ENCODE assay signal across 8 cellular contexts in the genomic region with DNA sequence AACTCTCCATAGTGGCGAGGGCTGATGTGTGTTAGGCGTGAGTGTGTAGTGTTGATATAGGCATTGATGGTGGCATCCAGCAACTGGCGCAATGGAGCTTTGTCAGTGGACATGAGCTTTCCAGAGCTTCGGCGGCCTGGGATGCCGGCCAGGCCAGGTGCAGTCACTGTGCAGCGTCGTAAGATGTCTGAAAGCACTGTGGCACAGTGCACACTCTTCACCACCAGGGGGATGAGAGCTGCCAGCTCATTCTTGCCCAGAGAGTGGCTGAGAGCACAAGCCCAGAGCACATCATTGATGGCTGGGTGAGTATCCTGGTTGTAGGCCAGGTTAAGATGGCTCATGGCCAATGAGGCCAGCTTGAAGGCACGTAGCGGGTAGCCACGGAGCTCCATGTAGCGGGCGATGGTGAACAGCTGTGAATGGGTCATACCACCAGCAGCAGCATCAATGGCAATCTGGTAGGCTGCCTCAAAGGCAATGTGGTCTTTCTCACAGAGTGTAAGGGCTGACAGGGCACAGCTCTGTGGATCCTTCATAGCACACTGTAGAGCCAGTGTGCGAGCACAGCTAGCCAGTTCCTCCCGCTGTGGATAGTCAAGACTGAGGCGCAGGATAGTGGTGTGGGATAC. TPM values are rescaled to one million over a fixed set of nuclear protein-coding genes. Genes with fewer than 3 reads are reported as not detected.
A peak's percentile ranks its signal among the peaks of the same experiment; 100 is the strongest.
DNase-seq lines count a peak whose midpoint lies in the region; ATAC-seq lines count a peak whose summit lies in the region.

No MANE protein-coding gene starts in this region.

- H3K4me3 Mint-ChIP-seq in activated CD4-positive, alpha-beta T cell treated with anti-CD3 and anti-CD28 coated beads, Interleukin-2, amount 10 ng/mL, durations not matched to agents 7 days and 5 days, result no peak overlapping the region

- no peak overlapping the region for H3K27ac ChIP-seq in mesendoderm (ENCODE audit: low read depth, low read length)

- H3K4ac ChIP-seq in mesendoderm (ENCODE audit: low read depth, low read length), result no peak overlapping the region

- H3K4me1 ChIP-seq in mesendoderm (ENCODE audit: control insufficient read depth, low read depth, low read length), result no peaks in the 10 kb centered on the region

- H3K4me1 Mint-ChIP-seq in activated CD4-positive, alpha-beta T cell treated with anti-CD3 and anti-CD28 coated beads, Interleukin-2, amount 10 ng/mL, durations not matched to agents 7 days and 5 days, result peaks cover 11% of the 10 kb centered on the region

- H3K27ac Mint-ChIP-seq in activated CD4-positive, alpha-beta T cell treated with anti-CD3 and anti-CD28 coated beads, Interleukin-2, amount 10 ng/mL, durations not matched to agents 7 days and 5 days, result no peak overlapping the region

- peaks cover 7% of the 10 kb centered on the region for H3K79me1 ChIP-seq in mesendoderm (ENCODE audit: low read length)

- DNase-seq in G401 (ENCODE audit: low spot score) (peak; percentile 95), NCI-H226 (peak; percentile 22), ecto neural progenitor cell (ENCODE audit: low spot score) (peak; percentile 79), mesendoderm (peak; percentile 72), COLO829 (ENCODE audit: low spot score) (no peak)
- peak; percentile 72 for DNase-seq in activated CD4-positive, alpha-beta T cell treated with anti-CD3 and anti-CD28 coated beads, Interleukin-2, amount 10 ng/mL, durations not matched to agents 7 days and 5 days
- peak; percentile 13 to 57 (median 39) for DNase-seq in stimulated activated naive CD4-positive, alpha-beta T cell (lab: John Stamatoyannopoulos, UW)

- no peak overlapping the region for H3K4me3 ChIP-seq in mesendoderm (ENCODE audit: low read length)

- H3K9ac ChIP-seq in mesendoderm (ENCODE audit: low read length), result no peak overlapping the region

- peaks cover 6% of the 10 kb centered on the region for H3K36me3 Mint-ChIP-seq in activated CD4-positive, alpha-beta T cell treated with anti-CD3 and anti-CD28 coated beads, Interleukin-2, amount 10 ng/mL, durations not matched to agents 7 days and 5 days (ENCODE audit: low read depth)

- POLR2A ChIA-PET in activated CD4-positive, alpha-beta T cell treated with anti-CD3 and anti-CD28 coated beads, Interleukin-2, amount 10 ng/mL, durations not matched to agents 7 days and 5 days (lab: Charles Lee), result no interaction called here

- no peaks in the 10 kb centered on the region for H3K27me3 Mint-ChIP-seq in activated CD4-positive, alpha-beta T cell treated with anti-CD3 and anti-CD28 coated beads, Interleukin-2, amount 10 ng/mL, durations not matched to agents 7 days and 5 days

- no peak overlapping the region for H2BK15ac ChIP-seq in mesendoderm (replicated peaks; ENCODE audit: low read depth)

- no peak overlapping the region for H2BK5ac ChIP-seq in mesendoderm (ENCODE audit: low read length)

- H3K9me3 Mint-ChIP-seq in activated CD4-positive, alpha-beta T cell treated with anti-CD3 and anti-CD28 coated beads, Interleukin-2, amount 10 ng/mL, durations not matched to agents 7 days and 5 days, result no peaks in the 10 kb centered on the region

- no CpG with 5 or more reads among the region's 16 CpGs for WGBS in mesendoderm (ENCODE audit: extremely low coverage, insufficient coverage, low lambda C conversion rate)

- no peak overlapping the region for H3K18ac ChIP-seq in mesendoderm (ENCODE audit: low read length)

- CTCF ChIA-PET in activated CD4-positive, alpha-beta T cell treated with anti-CD3 and anti-CD28 coated beads, Interleukin-2, amount 10 ng/mL, durations not matched to agents 7 days and 5 days (lab: Charles Lee), result interaction anchor here (0.5 to 5.2 kb wide), 12 partner anchors 10 to 1201 kb away, joined by 3 to 38 read pairs (median 4); a partner anchor contains a TSS

- no peak overlapping the region for H3K23ac ChIP-seq in mesendoderm (ENCODE audit: low read length)

- no peaks in the 10 kb centered on the region for H3K27me3 ChIP-seq in mesendoderm (ENCODE audit: insufficient read depth, low read length, poor library complexity)

- H3K36me3 ChIP-seq in mesendoderm (ENCODE audit: control insufficient read depth, insufficient read depth, low read length), result peaks cover 3% of the 10 kb centered on the region

- H3K4me2 ChIP-seq in mesendoderm (ENCODE audit: low read length), result no peak overlapping the region

- no peak overlapping the region for H4K8ac ChIP-seq in mesendoderm (ENCODE audit: low read depth, low read length)

- no peak overlapping the region for H4K5ac ChIP-seq in mesendoderm (ENCODE audit: low read length)

- no peak overlapping the region for H2BK120ac ChIP-seq in mesendoderm (ENCODE audit: low read depth, low read length)

- in situ Hi-C loops in G401 (cut with HindIII; ENCODE audit: low sequenced_read_pairs), result no loop called here

- no peak overlapping the region for H2AK5ac ChIP-seq in mesendoderm (ENCODE audit: low read length)

- peaks cover under 1% of the 10 kb centered on the region for H3K79me2 ChIP-seq in mesendoderm (ENCODE audit: control insufficient read depth, insufficient read depth, low read length)

- no peak overlapping the region for H3K56ac ChIP-seq in mesendoderm (ENCODE audit: low read length)

- peak; percentile 66 for ATAC-seq in HG02763 (IDR thresholded peaks at IDR 0.05; ENCODE audit: unreplicated experiment)

RNA-seq across cellular contexts. Expression of a gene that starts 6.7 kb away (rescaled TPM):
- 177 and 190 TPM in 2 replicates for total RNA-seq in G401 (2014; rRNA removed; shearing (Covaris generic))
- 10 to 100 TPM; 66.4 to 70.7 TPM for total RNA-seq in activated CD4-positive, alpha-beta T cell treated with anti-CD3 and anti-CD28 coated beads, Interleukin-2, amount 10 ng/mL, durations not matched to agents 7 days and 5 days
- polyA plus RNA-seq in mesendoderm (2013, experiment 1 of 2), result 189 TPM
- 184 TPM for polyA plus RNA-seq in mesendoderm (2013, experiment 2 of 2)

RNA-seq across cellular contexts. Expression of a gene that starts 7.6 kb away (rescaled TPM):
- 10.9 and 18.5 TPM in 2 replicates for total RNA-seq in G401 (2014; rRNA removed; shearing (Covaris generic))
- total RNA-seq in activated CD4-positive, alpha-beta T cell treated with anti-CD3 and anti-CD28 coated beads, Interleukin-2, amount 10 ng/mL, durations not matched to agents 7 days and 5 days, result 10 to 100 TPM; 38.7 to 42.3 TPM
- polyA plus RNA-seq in mesendoderm (2013, experiment 1 of 2), result 29.5 TPM
- 29.1 TPM for polyA plus RNA-seq in mesendoderm (2013, experiment 2 of 2)

RNA-seq across cellular contexts. Expression of a gene that starts 32.3 kb away (rescaled TPM):
- 32.3 and 35.5 TPM in 2 replicates for total RNA-seq in G401 (2014; rRNA removed; shearing (Covaris generic))
- 10 to 100 TPM; 23.5 to 25.4 TPM for total RNA-seq in activated CD4-positive, alpha-beta T cell treated with anti-CD3 and anti-CD28 coated beads, Interleukin-2, amount 10 ng/mL, durations not matched to agents 7 days and 5 days
- polyA plus RNA-seq in mesendoderm (2013, experiment 1 of 2), result 30.8 TPM
- 32.0 TPM for polyA plus RNA-seq in mesendoderm (2013, experiment 2 of 2)
